ENCODE assay signal across 9 cellular contexts in genomic region chr13:110873639-110874507, GRCh38. TPM values are rescaled to one million over a fixed set of nuclear protein-coding genes. Genes with fewer than 3 reads are reported as not detected.
A peak's percentile ranks its signal among the peaks of the same experiment; 100 is the strongest.
DNase-seq lines count a peak whose midpoint lies in the region; ATAC-seq, FAIRE-seq and TF ChIP-seq lines count a peak whose summit lies in the region.
"Had no signal": no experiment of that assay in that cellular context is flagged by ENCODE, and none has a peak within 500 bp of the region (broad histone marks: within the 10 kb centered on the region; RNA-seq: fewer than 3 reads in every experiment).

No MANE protein-coding gene starts in this region.

- no peaks in the 10 kb centered on the region for H3K9me3 ChIP-seq in HEK293 (ENCODE audit: control insufficient read depth, insufficient read depth, low read depth, low read length)
- H3K9me3 ChIP-seq in neural progenitor cell (ENCODE audit: low read depth) = no peaks in the 10 kb centered on the region
- H3K9me3 ChIP-seq in pancreas = no peaks in the 10 kb centered on the region

- H3K27me3 Mint-ChIP-seq in neural progenitor cell (ENCODE audit: insufficient read depth, low read depth) = peaks cover 7% of the 10 kb centered on the region
- H3K27me3 Mint-ChIP-seq in effector memory CD8-positive, alpha-beta T cell = peaks cover 26 to 29% of the 10 kb centered on the region in 2 donors

- H3F3A ChIP-seq in neural progenitor cell (ENCODE audit: low read depth) = no peaks in the 10 kb centered on the region

- H3K27me3 ChIP-seq in neural progenitor cell (no peaks in the 10 kb centered on the region), pancreas (no peaks in the 10 kb centered on the region)

- H4K20me1 ChIP-seq in neural progenitor cell (ENCODE audit: low read depth) = no peaks in the 10 kb centered on the region

- no peaks in the 10 kb centered on the region for H3K36me3 Mint-ChIP-seq in neural progenitor cell
- H3K36me3 Mint-ChIP-seq in effector memory CD8-positive, alpha-beta T cell (ENCODE audit: insufficient read depth) = peaks cover 4% of the 10 kb centered on the region

- POLR2A ChIA-PET in AG04449 (lab: Yijun Ruan, JAX) = no interaction called here
- POLR2A ChIA-PET in HEK293 (lab: Yijun Ruan, JAX) = no interaction called here

- no peak for DNase-seq in AG04449 (ENCODE audit: low read depth, low spot score)
- DNase-seq in choroid plexus epithelial cell (ENCODE audit: low read depth) = no peak
- DNase-seq in neural progenitor cell (ENCODE audit: low spot score) = no peak
- no peak for DNase-seq in effector memory CD8-positive, alpha-beta T cell
- no peak for DNase-seq in pancreas
- no peak for DNase-seq in MV-4-11 (lab: John Stamatoyannopoulos, UW)

- no peak for TF ChIP-seq CTCF in AG04449 (IDR thresholded peaks at IDR 0.05; ENCODE audit: insufficient read depth, low read length, missing control alignments)
- no peak for TF ChIP-seq CTCF in HEK293 (tag by site-specific recombination; IDR thresholded peaks at IDR 0.05)
- no peak for TF ChIP-seq CTCF in choroid plexus epithelial cell (conservative IDR thresholded peaks at IDR 0.05; ENCODE audit: low read depth, low read length)
- no peak for TF ChIP-seq CTCF in neural progenitor cell (IDR thresholded peaks at IDR 0.05)
- TF ChIP-seq CTCF in pancreas (IDR thresholded peaks at IDR 0.05) = no peak

- H3K36me3 ChIP-seq in HEK293 (ENCODE audit: control insufficient read depth in 2 of 2, insufficient read depth in 1 of 2, low read length in 2 of 2) = no peaks in the 10 kb centered on the region
- H3K36me3 ChIP-seq in neural progenitor cell = no peaks in the 10 kb centered on the region
- H3K36me3 ChIP-seq in pancreas = no peaks in the 10 kb centered on the region

- WGBS in pancreas, 2 donors = 58 to 64% methylated on average over 19 of the region's 19 CpGs

- CTCF ChIA-PET in AG04449 (lab: Yijun Ruan, JAX) (no interaction called here), HEK293 (lab: Yijun Ruan, JAX) (no interaction called here)

- no peak overlapping the region for H3K9ac ChIP-seq in neural progenitor cell

- H3K4me2 ChIP-seq in neural progenitor cell = peak overlapping the region; percentile 83

- H3K27ac ChIP-seq in HEK293 (ENCODE audit: extremely low read depth, low read depth, low read length) (no peak overlapping the region), neural progenitor cell (no peak overlapping the region), pancreas (no peak overlapping the region)

- no peak overlapping the region for H3K4me3 Mint-ChIP-seq in neural progenitor cell
- H3K4me3 Mint-ChIP-seq in effector memory CD8-positive, alpha-beta T cell = no peak overlapping the region

- no peak for FAIRE-seq in pancreas (lab: Jason Lieb, UNC)

- no peaks in the 10 kb centered on the region; the same call in 1 of the 2 replicates for H3K4me1 ChIP-seq in HEK293 (ENCODE audit: control insufficient read depth, insufficient read depth, low read length)
- H3K4me1 ChIP-seq in neural progenitor cell = peaks cover 8% of the 10 kb centered on the region
- H3K4me1 ChIP-seq in pancreas = peaks cover 6 to 14% (median 6%) of the 10 kb centered on the region in 3 donors

- H3K79me2 ChIP-seq in neural progenitor cell (ENCODE audit: low read depth) = no peaks in the 10 kb centered on the region

- H3K4me1 Mint-ChIP-seq in neural progenitor cell = peaks cover 25% of the 10 kb centered on the region
- peaks cover 11% of the 10 kb centered on the region in 2 donors for H3K4me1 Mint-ChIP-seq in effector memory CD8-positive, alpha-beta T cell (ENCODE audit: low read depth in 2 of 2)

- ATAC-seq in effector memory CD8-positive, alpha-beta T cell (replicated peaks) = no peak
- ATAC-seq in pancreas = no peak
- no peak for ATAC-seq in GM19463 (IDR thresholded peaks at IDR 0.05; ENCODE audit: unreplicated experiment)

- no peak overlapping the region for H3K27ac Mint-ChIP-seq in neural progenitor cell
- no peak overlapping the region for H3K27ac Mint-ChIP-seq in effector memory CD8-positive, alpha-beta T cell
- H3K27ac Mint-ChIP-seq: activated CD4-positive, alpha-beta memory T cell treated with anti-CD3 and anti-CD28 coated beads, Interleukin-2, amount 10 ng/mL, durations not matched to agents 7 days and 5 days had no signal

- peak overlapping the region; percentile 46 for H3K4me3 ChIP-seq in AG04449 (ENCODE audit: low read depth, low read length)
- no peak overlapping the region; the same call in 1 of the 2 replicates for H3K4me3 ChIP-seq in HEK293 (ENCODE audit: low read depth, low read length)
- peak overlapping the region; percentile 52 for H3K4me3 ChIP-seq in choroid plexus epithelial cell (ENCODE audit: low read depth, low read length)
- peak overlapping the region; percentile 57 for H3K4me3 ChIP-seq in neural progenitor cell
- peak overlapping the region in 2 of 4 donors; percentile 10 to 22 for H3K4me3 ChIP-seq in pancreas

- peaks cover 3% of the 10 kb centered on the region for H3K9me3 Mint-ChIP-seq in neural progenitor cell
- H3K9me3 Mint-ChIP-seq in effector memory CD8-positive, alpha-beta T cell = no peaks in the 10 kb centered on the region
- H3K9me3 Mint-ChIP-seq: activated CD4-positive, alpha-beta memory T cell treated with anti-CD3 and anti-CD28 coated beads, Interleukin-2, amount 10 ng/mL, durations not matched to agents 7 days and 5 days had no signal

- intact Hi-C loops in pancreas (cut with DNase I) = no loop called here

- H2AFZ ChIP-seq in neural progenitor cell (replicated peaks) = peak overlapping the region; percentile 63

TF ChIP-seq in HEK293, 187 proteins besides CTCF, POLR2A, EP300 and RAD21 (continues in another document):
- TF ChIP-seq ZBTB49 (tag by site-specific recombination; IDR thresholded peaks at IDR 0.05; ENCODE audit: low read depth) (no peak), TCF7L2 (IDR thresholded peaks at IDR 0.05; ENCODE audit: borderline replicate concordance, low read depth, low read length) (no peak), ZNF664 (tag by site-specific recombination; IDR thresholded peaks at IDR 0.05) (no peak), OSR2 (tag by site-specific recombination; IDR thresholded peaks at IDR 0.05) (no peak), ZBTB26 (tag by site-specific recombination; optimal IDR thresholded peaks at IDR 0.05) (peak; percentile 25), RBAK (tag by site-specific recombination; IDR thresholded peaks at IDR 0.05) (no peak), ZNF398 (tag by site-specific recombination; IDR thresholded peaks at IDR 0.05) (no peak; the same call in 1 of the 2 replicates), ZNF239 (tag by site-specific recombination; IDR thresholded peaks at IDR 0.05) (no peak), SALL2 (tag by site-specific recombination; IDR thresholded peaks at IDR 0.05; ENCODE audit: borderline replicate concordance) (no peak), ZNF214 (tag by site-specific recombination; IDR thresholded peaks at IDR 0.05; ENCODE audit: borderline replicate concordance) (no peak)

RNA-seq across cellular contexts. Expression of gene ANKRD10, which starts 41.0 kb away (rescaled TPM):
- total RNA-seq in neural progenitor cell (ENCODE audit: low replicate concordance) = 188 and 212 TPM in 2 replicates
- total RNA-seq in pancreas = 100 to 1,000 TPM in 1 of 6 donors, 10 to 100 TPM in 5; 37.6 to 122 (median 59.3) TPM
- 100 to 1,000 TPM in 1 of 2 donors, 10 to 100 TPM in 1; 95.3 to 138 TPM for polyA plus RNA-seq in pancreas
